In the genomic region with DNA sequence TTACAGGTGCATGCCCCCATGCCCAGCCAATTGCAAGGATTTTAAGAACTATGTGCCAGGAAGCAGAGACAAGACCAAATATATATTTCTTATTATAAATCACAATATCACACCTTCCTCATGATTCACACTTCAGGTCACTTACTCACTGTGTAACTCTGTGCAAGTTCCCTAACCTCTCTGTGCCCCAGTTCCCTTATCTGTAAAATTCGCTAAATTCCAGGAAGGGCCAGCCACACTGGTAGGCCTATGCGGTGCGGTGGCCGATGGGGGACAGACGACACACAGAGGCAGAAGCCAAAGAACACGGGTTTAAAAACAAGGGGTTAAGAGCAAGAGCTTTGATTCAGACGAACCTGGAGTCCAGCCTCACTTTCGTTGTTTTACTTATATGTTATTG, we compare ENCODE assay signal across 14 cellular contexts. TPM values are rescaled to one million over a fixed set of nuclear protein-coding genes. Genes with fewer than 3 reads are reported as not detected.
A peak's percentile ranks its signal among the peaks of the same experiment; 100 is the strongest.
DNase-seq lines count a peak whose midpoint lies in the region; ATAC-seq lines count a peak whose summit lies in the region.
"Had no signal": no experiment of that assay in that cellular context is flagged by ENCODE, and none has a peak within 500 bp of the region (broad histone marks: within the 10 kb centered on the region; RNA-seq: fewer than 3 reads in every experiment).

No MANE protein-coding gene starts in this region.

- H3K4me1 Mint-ChIP-seq in activated T-cell treated with anti-CD3 and anti-CD28 coated beads, Interleukin-2, amount 50 U/mL, for 4 hours (ENCODE audit: low read depth): peaks cover 29% of the 10 kb centered on the region
- peaks cover 37% of the 10 kb centered on the region for H3K4me1 Mint-ChIP-seq in activated T-cell treated with anti-CD3 and anti-CD28 coated beads, Interleukin-2, amount 50 U/mL, for 72 hours (ENCODE audit: low read depth)
- peaks cover 38% of the 10 kb centered on the region for H3K4me1 Mint-ChIP-seq in stimulated activated naive CD8-positive, alpha-beta T cell treated with anti-CD3 and anti-CD28 coated beads, Interleukin-15, amount 100 ng/mL, for 72 hours

- H3K4me3 Mint-ChIP-seq in activated T-cell treated with anti-CD3 and anti-CD28 coated beads, Interleukin-2, amount 50 U/mL, for 4 hours: no peak overlapping the region
- peak overlapping the region in 1 of 2 donors; percentile 40 for H3K4me3 Mint-ChIP-seq in activated T-cell treated with anti-CD3 and anti-CD28 coated beads, Interleukin-2, amount 50 U/mL, for 72 hours
- peak overlapping the region in 1 of 2 donors; percentile 23 for H3K4me3 Mint-ChIP-seq in stimulated activated naive CD8-positive, alpha-beta T cell treated with anti-CD3 and anti-CD28 coated beads, Interleukin-15, amount 100 ng/mL, for 72 hours

- no peak for DNase-seq in activated T-cell treated with anti-CD3 and anti-CD28 coated beads, Interleukin-2, amount 50 U/mL, for 4 hours
- DNase-seq in activated T-cell treated with anti-CD3 and anti-CD28 coated beads for 4 hours (no peak), glomerular visceral epithelial cell (ENCODE audit: extremely low spot score) (no peak)
- DNase-seq in activated T-cell treated with anti-CD3 and anti-CD28 coated beads, Interleukin-2, amount 50 U/mL, for 72 hours: peak; percentile 7 to 9
- DNase-seq in stimulated activated naive CD8-positive, alpha-beta T cell treated with anti-CD3 and anti-CD28 coated beads, Interleukin-15, amount 100 ng/mL, for 72 hours: peak in 1 of 2 donors; percentile 24
- no peak for DNase-seq in activated naive CD4-positive, alpha-beta T cell (lab: John Stamatoyannopoulos, UW)
- DNase-seq: GDM1, Kasumi-1, NCI-H1417 had no signal

- H3K27me3 Mint-ChIP-seq in activated T-cell treated with anti-CD3 and anti-CD28 coated beads, Interleukin-2, amount 50 U/mL, for 4 hours (ENCODE audit: low read depth): peaks cover 2% of the 10 kb centered on the region
- no peaks in the 10 kb centered on the region for H3K27me3 Mint-ChIP-seq in activated T-cell treated with anti-CD3 and anti-CD28 coated beads, Interleukin-2, amount 50 U/mL, for 72 hours (ENCODE audit: low read depth)
- peaks cover 5% of the 10 kb centered on the region for H3K27me3 Mint-ChIP-seq in stimulated activated naive CD8-positive, alpha-beta T cell treated with anti-CD3 and anti-CD28 coated beads, Interleukin-15, amount 100 ng/mL, for 72 hours

- no peaks in the 10 kb centered on the region for H3K27me3 ChIP-seq in layer of hippocampus (ENCODE audit: control insufficient read depth, insufficient read depth, low read length)
- H3K27me3 ChIP-seq: pancreas, thyroid gland had no signal

- peak overlapping the region; percentile 2 for H3K27ac ChIP-seq in layer of hippocampus (ENCODE audit: low read depth, low read length)
- H3K27ac ChIP-seq: HL-60, pancreas had no signal

- peak overlapping the region; percentile 76 for H3K27ac Mint-ChIP-seq in activated T-cell treated with anti-CD3 and anti-CD28 coated beads, Interleukin-2, amount 50 U/mL, for 72 hours
- peak overlapping the region; percentile 13 to 37 for H3K27ac Mint-ChIP-seq in stimulated activated naive CD8-positive, alpha-beta T cell treated with anti-CD3 and anti-CD28 coated beads, Interleukin-15, amount 100 ng/mL, for 72 hours

- peaks cover 2% of the 10 kb centered on the region for H3K36me3 Mint-ChIP-seq in activated T-cell treated with anti-CD3 and anti-CD28 coated beads, Interleukin-2, amount 50 U/mL, for 4 hours (ENCODE audit: insufficient read depth)
- H3K36me3 Mint-ChIP-seq in activated T-cell treated with anti-CD3 and anti-CD28 coated beads, Interleukin-2, amount 50 U/mL, for 72 hours (ENCODE audit: insufficient read depth in 2 of 2): no peaks in the 10 kb centered on the region

- no peaks in the 10 kb centered on the region for H3K9me3 Mint-ChIP-seq in activated T-cell treated with anti-CD3 and anti-CD28 coated beads, Interleukin-2, amount 50 U/mL, for 4 hours
- no peaks in the 10 kb centered on the region for H3K9me3 Mint-ChIP-seq in activated T-cell treated with anti-CD3 and anti-CD28 coated beads, Interleukin-2, amount 50 U/mL, for 72 hours
- no peaks in the 10 kb centered on the region for H3K9me3 Mint-ChIP-seq in stimulated activated naive CD8-positive, alpha-beta T cell treated with anti-CD3 and anti-CD28 coated beads, Interleukin-15, amount 100 ng/mL, for 72 hours

- peak; percentile 32 to 52 for ATAC-seq in activated T-cell treated with anti-CD3 and anti-CD28 coated beads, Interleukin-2, amount 50 U/mL, for 4 hours
- ATAC-seq in activated T-cell treated with anti-CD3 and anti-CD28 coated beads, Interleukin-2, amount 50 U/mL, for 72 hours (replicated peaks in 1 of 2): peak; percentile 44 to 50
- ATAC-seq in stimulated activated naive CD8-positive, alpha-beta T cell treated with anti-CD3 and anti-CD28 coated beads, Interleukin-15, amount 100 ng/mL, for 72 hours: peak; percentile 83
- ATAC-seq in HG03039 (IDR thresholded peaks at IDR 0.05; ENCODE audit: unreplicated experiment): no peak

RNA-seq across cellular contexts. Expression of gene TRIM2, which starts 2.8 kb away (rescaled TPM):
- total RNA-seq in activated T-cell treated with anti-CD3 and anti-CD28 coated beads, Interleukin-2, amount 50 U/mL, for 4 hours: under 1 TPM; 0.34 to 0.94 (median 0.49) TPM
- total RNA-seq in activated T-cell treated with anti-CD3 and anti-CD28 coated beads, Interleukin-2, amount 50 U/mL, for 72 hours: 1 to 10 TPM; 1.3 to 1.4 TPM

Comparison
In these comparisons a context has a peak if more than half of its experiments do, and no peak if none do; other contexts are left out.
1. DNase-seq: peak in activated T-cell treated with anti-CD3 and anti-CD28 coated beads, Interleukin-2, amount 50 U/mL, for 72 hours (2 of 2); none in activated T-cell treated with anti-CD3 and anti-CD28 coated beads, Interleukin-2, amount 50 U/mL, for 4 hours (single experiment), activated T-cell treated with anti-CD3 and anti-CD28 coated beads for 4 hours (single experiment), activated naive CD4-positive, alpha-beta T cell (0 of 4) and glomerular visceral epithelial cell (single experiment).